8 cellular contexts compared by ENCODE assay signal in genomic region chr13:76991432-76991795, GRCh38. TPM values are rescaled to one million over a fixed set of nuclear protein-coding genes. Genes with fewer than 3 reads are reported as not detected.
DNase-seq lines count a peak whose midpoint lies in the region; ATAC-seq and TF ChIP-seq lines count a peak whose summit lies in the region.

No MANE protein-coding gene starts in this region.

- peak overlapping the region; percentile 65 for H3K9ac ChIP-seq in mesendoderm (ENCODE audit: low read length)

- H2BK15ac ChIP-seq in mesendoderm (replicated peaks; ENCODE audit: low read depth), result no peak overlapping the region

- no peak overlapping the region for H4K8ac ChIP-seq in mesendoderm (ENCODE audit: low read depth, low read length)

- TF ChIP-seq CTCF in breast epithelium (IDR thresholded peaks at IDR 0.05), result no peak

- no peak overlapping the region for H2BK120ac ChIP-seq in mesendoderm (ENCODE audit: low read depth, low read length)

- no peak for TF ChIP-seq POLR2A in breast epithelium (IDR thresholded peaks at IDR 0.05)

- peaks cover 6% of the 10 kb centered on the region for H3K79me1 ChIP-seq in mesendoderm (ENCODE audit: low read length)

- no peak overlapping the region for H3K18ac ChIP-seq in mesendoderm (ENCODE audit: low read length)

- no peak overlapping the region for H2BK5ac ChIP-seq in mesendoderm (ENCODE audit: low read length)

- H3K4me2 ChIP-seq in mesendoderm (ENCODE audit: low read length), result peak overlapping the region; percentile 82

- H3K36me3 ChIP-seq in breast epithelium (no peaks in the 10 kb centered on the region), mesendoderm (ENCODE audit: control insufficient read depth, insufficient read depth, low read length) (no peaks in the 10 kb centered on the region)

- ATAC-seq in GM18909 (IDR thresholded peaks at IDR 0.05; ENCODE audit: poor library complexity, unreplicated experiment) (peak; percentile 57), HG03039 (IDR thresholded peaks at IDR 0.05; ENCODE audit: unreplicated experiment) (peak; percentile 42)

- DNase-seq in T-helper 22 cell (ENCODE audit: low read depth) (peak; percentile 82), breast epithelium (ENCODE audit: low spot score in 2 of 2) (peak in 1 of 2 donors; percentile 46), mesendoderm (no peak), NCI-H1105 treated with DMSO at 0.1 percent for 48 hours (lab: John Stamatoyannopoulos, UW) (no peak), NCI-H526 (lab: John Stamatoyannopoulos, UW) (no peak)
- DNase-seq in stimulated activated CD8-positive, alpha-beta memory T cell treated with anti-CD3 and anti-CD28 coated beads, Interleukin-4, amount 100 ng/mL, for 4 hours (ENCODE audit: low read depth in 2 of 2, low spot score in 1 of 2), result peak; percentile 48 to 63

- H3K27ac ChIP-seq in breast epithelium, result peak overlapping the region; percentile 96 to 98
- no peak overlapping the region for H3K27ac ChIP-seq in mesendoderm (ENCODE audit: low read depth, low read length)

- no peak overlapping the region for H3K23ac ChIP-seq in mesendoderm (ENCODE audit: low read length)

- intact Hi-C loops in breast epithelium (cut with DNase I; ENCODE audit: low total_unique reads), result no loop called here

- H3K56ac ChIP-seq in mesendoderm (ENCODE audit: low read length), result peak overlapping the region; percentile 82

- H3K4me1 ChIP-seq in breast epithelium (peaks cover 0 to 13% of the 10 kb centered on the region in 2 donors), mesendoderm (ENCODE audit: control insufficient read depth, low read depth, low read length) (no peaks in the 10 kb centered on the region)

- H4K5ac ChIP-seq in mesendoderm (ENCODE audit: low read length), result no peak overlapping the region

- H3K27me3 ChIP-seq in breast epithelium (no peaks in the 10 kb centered on the region), mesendoderm (ENCODE audit: insufficient read depth, low read length, poor library complexity) (no peaks in the 10 kb centered on the region)

- no peaks in the 10 kb centered on the region for H3K9me3 ChIP-seq in breast epithelium

- no peaks in the 10 kb centered on the region for H3K79me2 ChIP-seq in mesendoderm (ENCODE audit: control insufficient read depth, insufficient read depth, low read length)

- no CpG with 5 or more reads among the region's 15 CpGs for WGBS in mesendoderm (ENCODE audit: extremely low coverage, insufficient coverage, low lambda C conversion rate)

- H3K4ac ChIP-seq in mesendoderm (ENCODE audit: low read depth, low read length), result no peak overlapping the region

- peak overlapping the region; percentile 82 to 91 (median 86) for H3K4me3 ChIP-seq in breast epithelium
- H3K4me3 ChIP-seq in mesendoderm (ENCODE audit: low read length), result peak overlapping the region; percentile 38

- no peak overlapping the region for H2AK5ac ChIP-seq in mesendoderm (ENCODE audit: low read length)

RNA-seq across cellular contexts. Expression of gene CLN5, which starts 0.5 kb away (rescaled TPM):
- total RNA-seq in breast epithelium, result 10 to 100 TPM; 27.4 to 40.5 (median 32.4) TPM
- 6.5 TPM for polyA plus RNA-seq in mesendoderm (2013, experiment 1 of 2)
- 6.6 TPM for polyA plus RNA-seq in mesendoderm (2013, experiment 2 of 2)

RNA-seq across cellular contexts. Expression of gene FBXL3, which starts 35.5 kb away (rescaled TPM):
- total RNA-seq in breast epithelium, result 100 to 1,000 TPM; 110 to 129 (median 128) TPM
- 11.3 TPM for polyA plus RNA-seq in mesendoderm (2013, experiment 1 of 2)
- polyA plus RNA-seq in mesendoderm (2013, experiment 2 of 2), result 12.4 TPM

RNA-seq across cellular contexts. Expression of gene ACOD1, which starts 43.1 kb away (rescaled TPM):
- total RNA-seq in breast epithelium, result not detected
- not detected for polyA plus RNA-seq in mesendoderm (2013, experiment 1 of 2)
- not detected for polyA plus RNA-seq in mesendoderm (2013, experiment 2 of 2)

Comparison
In these comparisons a context has a peak if more than half of its experiments do, and no peak if none do; other contexts are left out.
1. DNase-seq: peak in T-helper 22 cell (single experiment) and stimulated activated CD8-positive, alpha-beta memory T cell treated with anti-CD3 and anti-CD28 coated beads, Interleukin-4, amount 100 ng/mL, for 4 hours (2 of 2); none in mesendoderm (single experiment), NCI-H1105 treated with DMSO at 0.1 percent for 48 hours (single experiment) and NCI-H526 (0 of 2).